In the genomic region with DNA sequence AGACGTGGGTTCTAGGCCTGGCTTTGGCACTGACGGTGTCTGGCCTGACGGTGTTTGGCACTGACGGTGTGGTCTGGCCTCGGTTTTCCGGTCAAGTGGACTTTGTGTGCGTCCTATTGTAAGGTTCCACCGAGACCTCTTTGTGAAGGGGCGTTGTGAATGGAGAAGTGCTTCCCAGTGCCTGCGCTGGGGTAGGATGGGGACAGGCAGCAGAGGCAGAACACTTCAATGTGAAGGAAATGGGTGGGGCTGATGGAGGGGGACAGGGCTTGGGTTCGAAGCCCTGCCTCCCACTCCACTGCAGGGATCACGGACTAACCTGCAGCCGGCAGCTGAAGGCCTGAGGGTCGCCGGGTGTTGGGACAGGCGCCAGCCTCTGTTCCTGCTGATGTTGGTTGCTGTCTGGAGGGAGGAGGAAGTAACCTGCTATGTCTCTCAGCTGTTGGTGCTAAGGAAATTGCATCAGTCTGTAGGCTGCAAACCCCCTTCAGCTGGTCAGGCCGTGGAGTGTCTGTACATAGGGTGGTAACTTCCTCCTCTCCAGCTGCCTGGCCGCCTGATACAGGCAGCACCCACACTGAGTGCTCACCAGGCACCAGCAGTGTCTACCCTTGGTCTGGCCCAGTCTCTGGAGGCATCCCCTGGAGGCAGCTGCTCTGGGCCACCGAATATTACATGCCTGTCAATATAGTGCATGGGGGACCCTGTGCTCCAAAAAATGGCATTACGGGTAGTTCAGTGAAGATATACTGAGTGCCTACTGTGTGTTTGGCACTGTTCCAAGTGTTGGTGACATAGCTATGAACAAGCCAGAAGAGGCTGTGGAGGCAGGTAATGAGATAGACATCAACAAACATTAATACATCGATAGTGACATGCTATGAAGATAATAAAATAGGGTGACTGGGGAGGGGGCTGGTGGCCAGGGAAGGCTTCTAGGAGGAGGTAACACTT, we compare ENCODE assay signal across 1 cellular context.
TF ChIP-seq lines count a peak whose summit lies in the region.

No MANE protein-coding gene starts in this region.

TF ChIP-seq in K562, 482 proteins besides CTCF, POLR2A, EP300 and RAD21 (continued from another document):
- TF ChIP-seq NFE2L1 (tag; IDR thresholded peaks at IDR 0.05; ENCODE audit: borderline replicate concordance, low read depth) (no peak), ZNF316 (IDR thresholded peaks at IDR 0.05) (no peak), ZNF707 (CRISPR knock-in tag; conservative IDR thresholded peaks at IDR 0.05) (no peak), NCOA6 (IDR thresholded peaks at IDR 0.05) (no peak), ADNP (tag; IDR thresholded peaks at IDR 0.05) (no peak), EGR1 (conservative IDR thresholded peaks at IDR 0.05) (no peak), SMARCB1 (IDR thresholded peaks at IDR 0.05; ENCODE audit: insufficient read length, low read depth) (no peak), YY1 (IDR thresholded peaks at IDR 0.05; ENCODE audit: borderline replicate concordance in 1 of 3, control insufficient read depth in 1 of 3, extremely low read depth in 1 of 3, insufficient read depth in 3 of 3, insufficient read length in 1 of 3, insufficient replicate concordance in 2 of 3, low read depth in 1 of 3, low read length in 2 of 3) (no peak), RBM17 (IDR thresholded peaks at IDR 0.05; ENCODE audit: borderline replicate concordance, low read depth, low read length) (no peak), SAFB2 (IDR thresholded peaks at IDR 0.05; ENCODE audit: borderline replicate concordance, low read depth, low read length, severe bottlenecking) (no peak), BRF1 (IDR thresholded peaks at IDR 0.05; ENCODE audit: borderline replicate concordance, extremely low read depth, insufficient read length) (no peak), NCOA4 (IDR thresholded peaks at IDR 0.05; ENCODE audit: partially characterized antibody) (no peak), ZNF551 (CRISPR knock-in tag; IDR thresholded peaks at IDR 0.05) (no peak), BRCA1 (IDR thresholded peaks at IDR 0.05) (no peak), BRCA1 (CRISPR knock-in tag; IDR thresholded peaks at IDR 0.05) (no peak), HEY1 (CRISPR knock-in tag; IDR thresholded peaks at IDR 0.05; ENCODE audit: borderline replicate concordance) (no peak), EP400 (IDR thresholded peaks at IDR 0.05) (peak; percentile 68), MYBL2 (IDR thresholded peaks at IDR 0.05; ENCODE audit: low read depth) (no peak), MYBL2 (CRISPR knock-in tag; IDR thresholded peaks at IDR 0.05; ENCODE audit: borderline replicate concordance) (no peak), ARID1B (IDR thresholded peaks at IDR 0.05) (peak; percentile 12; the same call in 1 of the 2 replicates), KDM5B (IDR thresholded peaks at IDR 0.05; ENCODE audit: insufficient replicate concordance, low read depth, low read length) (no peak), SRSF3 (IDR thresholded peaks at IDR 0.05; ENCODE audit: insufficient read depth, low read length) (no peak), HOXB6 (CRISPR knock-in tag; IDR thresholded peaks at IDR 0.05; ENCODE audit: borderline replicate concordance) (no peak), BDP1 (IDR thresholded peaks at IDR 0.05; ENCODE audit: insufficient read depth, insufficient read length) (no peak), SNRNP70 (optimal IDR thresholded peaks at IDR 0.05; ENCODE audit: low read depth, low read length) (no peak), HMGN3 (IDR thresholded peaks at IDR 0.05; ENCODE audit: borderline replicate concordance, extremely low read depth, insufficient read length, low read depth, low read length) (no peak), ZNF408 (CRISPR knock-in tag; IDR thresholded peaks at IDR 0.05; ENCODE audit: low read depth) (no peak), SMARCE1 (IDR thresholded peaks at IDR 0.05) (no peak), NFIX (CRISPR knock-in tag; IDR thresholded peaks at IDR 0.05; ENCODE audit: low read depth) (peak; percentile 78), NFRKB (IDR thresholded peaks at IDR 0.05; ENCODE audit: low read depth) (no peak), SMC3 (conservative IDR thresholded peaks at IDR 0.05; ENCODE audit: insufficient read depth, low read depth, low read length) (no peak), ZNF24 (IDR thresholded peaks at IDR 0.05) (no peak)
- TF ChIP-seq, protein P1, sequence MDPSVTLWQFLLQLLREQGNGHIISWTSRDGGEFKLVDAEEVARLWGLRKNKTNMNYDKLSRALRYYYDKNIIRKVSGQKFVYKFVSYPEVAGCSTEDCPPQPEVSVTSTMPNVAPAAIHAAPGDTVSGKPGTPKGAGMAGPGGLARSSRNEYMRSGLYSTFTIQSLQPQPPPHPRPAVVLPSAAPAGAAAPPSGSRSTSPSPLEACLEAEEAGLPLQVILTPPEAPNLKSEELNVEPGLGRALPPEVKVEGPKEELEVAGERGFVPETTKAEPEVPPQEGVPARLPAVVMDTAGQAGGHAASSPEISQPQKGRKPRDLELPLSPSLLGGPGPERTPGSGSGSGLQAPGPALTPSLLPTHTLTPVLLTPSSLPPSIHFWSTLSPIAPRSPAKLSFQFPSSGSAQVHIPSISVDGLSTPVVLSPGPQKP (CRISPR knock-in tag; IDR thresholded peaks at IDR 0.05) = no peak
- TF ChIP-seq, protein P2, sequence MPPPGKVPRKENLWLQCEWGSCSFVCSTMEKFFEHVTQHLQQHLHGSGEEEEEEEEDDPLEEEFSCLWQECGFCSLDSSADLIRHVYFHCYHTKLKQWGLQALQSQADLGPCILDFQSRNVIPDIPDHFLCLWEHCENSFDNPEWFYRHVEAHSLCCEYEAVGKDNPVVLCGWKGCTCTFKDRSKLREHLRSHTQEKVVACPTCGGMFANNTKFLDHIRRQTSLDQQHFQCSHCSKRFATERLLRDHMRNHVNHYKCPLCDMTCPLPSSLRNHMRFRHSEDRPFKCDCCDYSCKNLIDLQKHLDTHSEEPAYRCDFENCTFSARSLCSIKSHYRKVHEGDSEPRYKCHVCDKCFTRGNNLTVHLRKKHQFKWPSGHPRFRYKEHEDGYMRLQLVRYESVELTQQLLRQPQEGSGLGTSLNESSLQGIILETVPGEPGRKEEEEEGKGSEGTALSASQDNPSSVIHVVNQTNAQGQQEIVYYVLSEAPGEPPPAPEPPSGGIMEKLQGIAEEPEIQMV (tag; conservative IDR thresholded peaks at IDR 0.05; ENCODE audit: low read depth) = no peak
- TF ChIP-seq, protein P3, sequence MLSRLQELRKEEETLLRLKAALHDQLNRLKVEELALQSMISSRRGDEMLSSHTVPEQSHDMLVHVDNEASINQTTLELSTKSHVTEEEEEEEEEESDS (CRISPR knock-in tag; IDR thresholded peaks at IDR 0.05) = no peak
- TF ChIP-seq, protein P4, sequence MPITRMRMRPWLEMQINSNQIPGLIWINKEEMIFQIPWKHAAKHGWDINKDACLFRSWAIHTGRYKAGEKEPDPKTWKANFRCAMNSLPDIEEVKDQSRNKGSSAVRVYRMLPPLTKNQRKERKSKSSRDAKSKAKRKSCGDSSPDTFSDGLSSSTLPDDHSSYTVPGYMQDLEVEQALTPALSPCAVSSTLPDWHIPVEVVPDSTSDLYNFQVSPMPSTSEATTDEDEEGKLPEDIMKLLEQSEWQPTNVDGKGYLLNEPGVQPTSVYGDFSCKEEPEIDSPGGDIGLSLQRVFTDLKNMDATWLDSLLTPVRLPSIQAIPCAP (CRISPR knock-in tag; IDR thresholded peaks at IDR 0.05; ENCODE audit: borderline replicate concordance) = no peak
- TF ChIP-seq, protein P5, sequence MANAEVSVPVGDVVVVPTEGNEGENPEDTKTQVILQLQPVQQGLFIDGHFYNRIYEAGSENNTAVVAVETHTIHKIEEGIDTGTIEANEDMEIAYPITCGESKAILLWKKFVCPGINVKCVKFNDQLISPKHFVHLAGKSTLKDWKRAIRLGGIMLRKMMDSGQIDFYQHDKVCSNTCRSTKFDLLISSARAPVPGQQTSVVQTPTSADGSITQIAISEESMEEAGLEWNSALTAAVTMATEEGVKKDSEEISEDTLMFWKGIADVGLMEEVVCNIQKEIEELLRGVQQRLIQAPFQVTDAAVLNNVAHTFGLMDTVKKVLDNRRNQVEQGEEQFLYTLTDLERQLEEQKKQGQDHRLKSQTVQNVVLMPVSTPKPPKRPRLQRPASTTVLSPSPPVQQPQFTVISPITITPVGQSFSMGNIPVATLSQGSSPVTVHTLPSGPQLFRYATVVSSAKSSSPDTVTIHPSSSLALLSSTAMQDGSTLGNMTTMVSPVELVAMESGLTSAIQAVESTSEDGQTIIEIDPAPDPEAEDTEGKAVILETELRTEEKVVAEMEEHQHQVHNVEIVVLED (CRISPR knock-in tag; IDR thresholded peaks at IDR 0.05) = no peak
- TF ChIP-seq, protein P6, sequence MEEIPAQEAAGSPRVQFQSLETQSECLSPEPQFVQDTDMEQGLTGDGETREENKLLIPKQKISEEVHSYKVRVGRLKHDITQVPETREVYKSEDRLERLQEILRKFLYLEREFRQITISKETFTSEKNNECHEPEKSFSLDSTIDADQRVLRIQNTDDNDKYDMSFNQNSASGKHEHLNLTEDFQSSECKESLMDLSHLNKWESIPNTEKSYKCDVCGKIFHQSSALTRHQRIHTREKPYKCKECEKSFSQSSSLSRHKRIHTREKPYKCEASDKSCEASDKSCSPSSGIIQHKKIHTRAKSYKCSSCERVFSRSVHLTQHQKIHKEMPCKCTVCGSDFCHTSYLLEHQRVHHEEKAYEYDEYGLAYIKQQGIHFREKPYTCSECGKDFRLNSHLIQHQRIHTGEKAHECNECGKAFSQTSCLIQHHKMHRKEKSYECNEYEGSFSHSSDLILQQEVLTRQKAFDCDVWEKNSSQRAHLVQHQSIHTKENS (CRISPR knock-in tag; IDR thresholded peaks at IDR 0.05) = no peak
